ENCODE assay signal across 8 cellular contexts in genomic region chr6:293185-294174, GRCh38. TPM values are rescaled to one million over a fixed set of nuclear protein-coding genes. Genes with fewer than 3 reads are reported as not detected.
DNase-seq lines count a peak whose midpoint lies in the region; FAIRE-seq and TF ChIP-seq lines count a peak whose summit lies in the region.

No MANE protein-coding gene starts in this region.

- H3K36me3 Mint-ChIP-seq in IgD-negative memory B cell, result peaks cover 2% of the 10 kb centered on the region

- peak overlapping the region in 3 of 4 donors; percentile 96 to 99 (median 98) for H3K4me3 Mint-ChIP-seq in IgD-negative memory B cell

- peak; percentile 51 for DNase-seq in activated naive CD4-positive, alpha-beta T cell treated with anti-CD3 and anti-CD28 coated beads, Interleukin-2, amount 50 U/mL, for 16 hours
- DNase-seq in small intestine (peak; percentile 42), GDM1 (lab: John Stamatoyannopoulos, UW) (no peak), NCI-H2227 treated with DMSO at 0.1 percent for 48 hours (lab: John Stamatoyannopoulos, UW) (no peak)
- no peak for DNase-seq in effector CD8-positive, alpha-beta T cell (lab: John Stamatoyannopoulos, UW)

- FAIRE-seq in small intestine (lab: Jason Lieb, UNC), result no peak

- no peaks in the 10 kb centered on the region for H3K9me3 ChIP-seq in small intestine (ENCODE audit: control insufficient read depth, low read depth)

- no peaks in the 10 kb centered on the region for H3K9me3 Mint-ChIP-seq in IgD-negative memory B cell

- H3K4me1 ChIP-seq in small intestine (ENCODE audit: control insufficient read depth in 2 of 2, insufficient read depth in 1 of 2, low read depth in 1 of 2, low read length in 1 of 2), result peaks cover 0 to 12% of the 10 kb centered on the region in 2 donors

- no peaks in the 10 kb centered on the region for H3K27me3 Mint-ChIP-seq in IgD-negative memory B cell

- no peaks in the 10 kb centered on the region for H3K36me3 ChIP-seq in small intestine (ENCODE audit: control insufficient read depth in 2 of 2, insufficient read depth in 2 of 2, low read length in 2 of 2)

- H3K4me1 Mint-ChIP-seq in IgD-negative memory B cell, result peaks cover 45 to 71% (median 67%) of the 10 kb centered on the region in 3 donors

- 30 to 38% (median 32%) methylated on average over 24 of the region's 24 CpGs for WGBS in small intestine, 3 donors

- H3K27ac ChIP-seq in 22Rv1 (peak overlapping the region; percentile 87), small intestine (ENCODE audit: low read depth in 1 of 2, low read length in 1 of 2) (peak overlapping the region; percentile 96 to 99)

- peak overlapping the region in 2 of 3 donors; percentile 98 to 99 for H3K27ac Mint-ChIP-seq in IgD-negative memory B cell

- TF ChIP-seq CTCF in 22Rv1 (IDR thresholded peaks at IDR 0.05), result no peak

- H3K4me3 ChIP-seq in iPS-11a (ENCODE audit: low read depth, low read length), result peak overlapping the region; percentile 53
- peak overlapping the region; percentile 51 to 65 for H3K4me3 ChIP-seq in small intestine (ENCODE audit: low read depth in 1 of 2, low read length in 2 of 2)

- H3K27me3 ChIP-seq in small intestine (ENCODE audit: control insufficient read depth in 2 of 2, insufficient read depth in 2 of 2, low read length in 2 of 2), result no peaks in the 10 kb centered on the region

RNA-seq across cellular contexts. Expression of gene DUSP22, which starts 1.2 kb away (rescaled TPM):
- polyA plus RNA-seq in IgD-negative memory B cell (126 TPM), small intestine (10 to 100 TPM; 28.2 to 40.0 (median 30.0) TPM)

Comparison
In these comparisons a context has a peak if more than half of its experiments do, and no peak if none do; other contexts are left out.
1. DNase-seq: peak in activated naive CD4-positive, alpha-beta T cell treated with anti-CD3 and anti-CD28 coated beads, Interleukin-2, amount 50 U/mL, for 16 hours (single experiment) and small intestine (single experiment); none in GDM1 (single experiment), NCI-H2227 treated with DMSO at 0.1 percent for 48 hours (single experiment) and effector CD8-positive, alpha-beta T cell (single experiment).